18 cellular contexts compared by ENCODE assay signal in genomic region chr6:159724778-159725177, GRCh38. TPM values are rescaled to one million over a fixed set of nuclear protein-coding genes. Genes with fewer than 3 reads are reported as not detected.
DNase-seq lines count a peak whose midpoint lies in the region; ATAC-seq and TF ChIP-seq lines count a peak whose summit lies in the region.
"Had no signal": no experiment of that assay in that cellular context is flagged by ENCODE, and none has a peak within 500 bp of the region (broad histone marks: within the 10 kb centered on the region; RNA-seq: fewer than 3 reads in every experiment).

No MANE protein-coding gene starts in this region.

- no peaks in the 10 kb centered on the region for H3F3A ChIP-seq in OCI-LY1 (ENCODE audit: insufficient read depth, low read length)

- H4K20me1 ChIP-seq in OCI-LY1 (ENCODE audit: insufficient read depth, low read length) (no peaks in the 10 kb centered on the region), mammary epithelial cell (ENCODE audit: insufficient read depth, low read length) (peaks cover 10% of the 10 kb centered on the region)

- BruUV-seq in mammary epithelial cell (replicated peaks; lab: Mats Ljungman, UMichigan): no TSS peak

- CTCF ChIA-PET in mammary epithelial cell (lab: Charles Lee; ENCODE audit: low non-redundant PET): interaction anchor here (0.6 kb wide), 1 partner anchor 113 kb away, joined by 3 read pairs; no protein-coding TSS in a partner anchor

- no peak for ATAC-seq in gastrocnemius medialis
- ATAC-seq: effector memory CD8-positive, alpha-beta T cell; lower lobe of right lung had no signal

- intact Hi-C loops in mammary epithelial cell (cut with micrococcal nuclease) (no loop called here), gastrocnemius medialis (cut with DNase I; ENCODE audit: low total_unique reads) (no loop called here), sigmoid colon (cut with DNase I) (no loop called here)

- no peak overlapping the region for H3K9ac ChIP-seq in OCI-LY1 (ENCODE audit: low read length)
- no peak overlapping the region for H3K9ac ChIP-seq in mammary epithelial cell (ENCODE audit: insufficient read depth, low read length)
- H3K9ac ChIP-seq: GM23248 had no signal

- H3K79me2 ChIP-seq in OCI-LY1 (ENCODE audit: insufficient read depth, low read length): peaks cover 51% of the 10 kb centered on the region
- peaks cover 79% of the 10 kb centered on the region for H3K79me2 ChIP-seq in mammary epithelial cell (ENCODE audit: insufficient read depth, low read length)

- no peak overlapping the region for H3K4me3 ChIP-seq in OCI-LY1 (ENCODE audit: low read depth, low read length, poor library complexity, severe bottlenecking)
- no peak overlapping the region for H3K4me3 ChIP-seq in mammary epithelial cell (replicated peaks in 1 of 3; ENCODE audit: insufficient read depth in 1 of 3, low read depth in 2 of 3, low read length in 3 of 3)
- no peak overlapping the region for H3K4me3 ChIP-seq in gastrocnemius medialis
- no peak overlapping the region for H3K4me3 ChIP-seq in SJCRH30
- H3K4me3 ChIP-seq in sigmoid colon: no peak overlapping the region
- H3K4me3 ChIP-seq: ascending aorta, GM23248, lower lobe of right lung, tibial artery had no signal

- DNase-seq in activated T-cell treated with anti-CD3 and anti-CD28 coated beads, Interleukin-2, amount 50 U/mL, for 24 hours: no peak
- DNase-seq in activated T-cell treated with anti-CD3 and anti-CD28 coated beads, Interleukin-2, amount 50 U/mL, for 1 hour: no peak
- DNase-seq in mammary epithelial cell (no peak), gastrocnemius medialis (no peak), UCSD-AML1 (lab: John Stamatoyannopoulos, UW; ENCODE audit: unreplicated experiment) (no peak), SJCRH30 (no peak), sigmoid colon (no peak)
- DNase-seq: DMS53; effector memory CD8-positive, alpha-beta T cell; GM23248; lower lobe of right lung; MM.1S; NCI-H1694; NCI-H446; Right ventricle myocardium superior; tibial artery had no signal

- H2AFZ ChIP-seq in OCI-LY1 (ENCODE audit: low read length): no peak overlapping the region
- H2AFZ ChIP-seq in mammary epithelial cell (ENCODE audit: low read depth, low read length): no peak overlapping the region
- H2AFZ ChIP-seq: GM23248 had no signal

- H3K4me1 Mint-ChIP-seq in activated T-cell treated with anti-CD3 and anti-CD28 coated beads, Interleukin-2, amount 50 U/mL, for 24 hours (ENCODE audit: low read depth): peaks cover 37% of the 10 kb centered on the region

- H3K4me3 Mint-ChIP-seq in activated T-cell treated with anti-CD3 and anti-CD28 coated beads, Interleukin-2, amount 50 U/mL, for 24 hours: peak overlapping the region; percentile 20
- H3K4me3 Mint-ChIP-seq: effector memory CD8-positive, alpha-beta T cell had no signal

- H3K27ac ChIP-seq in OCI-LY1 (ENCODE audit: low read depth, low read length, poor library complexity, severe bottlenecking) (no peak overlapping the region), mammary epithelial cell (ENCODE audit: insufficient read depth, low read depth, low read length) (no peak overlapping the region), gastrocnemius medialis (peak overlapping the region; percentile 99 to 100 (median 99)), SJCRH30 (no peak overlapping the region), sigmoid colon (no peak overlapping the region)
- H3K27ac ChIP-seq: ascending aorta, GM23248, lower lobe of right lung, tibial artery had no signal

- H3K9me3 Mint-ChIP-seq in activated T-cell treated with anti-CD3 and anti-CD28 coated beads, Interleukin-2, amount 50 U/mL, for 24 hours: peaks cover 3% of the 10 kb centered on the region
- H3K9me3 Mint-ChIP-seq: effector memory CD8-positive, alpha-beta T cell had no signal

- peak overlapping the region; percentile 99; the same call in 1 of the 2 replicates for H3K4me2 ChIP-seq in OCI-LY1 (ENCODE audit: low read length)
- H3K4me2 ChIP-seq in mammary epithelial cell (ENCODE audit: insufficient read depth, low read depth, low read length): peak overlapping the region; percentile 25

- TF ChIP-seq POLR2A in gastrocnemius medialis (IDR thresholded peaks at IDR 0.05): no peak
- TF ChIP-seq POLR2A in sigmoid colon (IDR thresholded peaks at IDR 0.05): no peak

- H3K36me3 Mint-ChIP-seq in activated T-cell treated with anti-CD3 and anti-CD28 coated beads, Interleukin-2, amount 50 U/mL, for 24 hours (ENCODE audit: low read depth): peaks cover 58% of the 10 kb centered on the region

- H3K27ac Mint-ChIP-seq in activated T-cell treated with anti-CD3 and anti-CD28 coated beads, Interleukin-2, amount 50 U/mL, for 24 hours: no peak overlapping the region

- no peak for TF ChIP-seq EP300 in sigmoid colon (IDR thresholded peaks at IDR 0.05)

- peaks cover 28% of the 10 kb centered on the region for H3K4me1 ChIP-seq in OCI-LY1 (ENCODE audit: insufficient read depth, low read length, severe bottlenecking)
- peaks cover 8% of the 10 kb centered on the region for H3K4me1 ChIP-seq in mammary epithelial cell (ENCODE audit: insufficient read depth, low read length)
- H3K4me1 ChIP-seq in gastrocnemius medialis: peaks cover 26 to 29% of the 10 kb centered on the region in 2 donors
- peaks cover 2% of the 10 kb centered on the region; the same call in 1 of the 2 replicates for H3K4me1 ChIP-seq in SJCRH30
- H3K4me1 ChIP-seq in sigmoid colon: peaks cover 0 to 26% (median 23%) of the 10 kb centered on the region in 4 donors

- H3K36me3 ChIP-seq in OCI-LY1 (ENCODE audit: insufficient read depth, low read length) (peaks cover 30% of the 10 kb centered on the region), mammary epithelial cell (ENCODE audit: insufficient read depth, low read length) (peaks cover 4% of the 10 kb centered on the region), gastrocnemius medialis (no peaks in the 10 kb centered on the region), SJCRH30 (peaks cover 5% of the 10 kb centered on the region; the same call in 1 of the 2 replicates), sigmoid colon (no peaks in the 10 kb centered on the region)
- H3K36me3 ChIP-seq: ascending aorta, lower lobe of right lung, tibial artery had no signal

- no peaks in the 10 kb centered on the region for H3K27me3 Mint-ChIP-seq in activated T-cell treated with anti-CD3 and anti-CD28 coated beads, Interleukin-2, amount 50 U/mL, for 24 hours
- H3K27me3 Mint-ChIP-seq: effector memory CD8-positive, alpha-beta T cell had no signal

- in situ Hi-C loops in mammary epithelial cell (cut with MboI; ENCODE audit: low sequenced_read_pairs in 2 of 2): loop anchor here in 1 of 2 donors (5.0 kb wide), 1 partner anchor 32 kb away; the partner anchor contains the start of gene SOD2
- in situ Hi-C loops in gastrocnemius medialis (cut with MboI; ENCODE audit: low sequenced_read_pairs in 4 of 4): loop anchor here in 1 of 4 donors (5.0 kb wide), 1 partner anchor 68 kb away; the partner anchor contains the start of gene MRPL18

- dilution Hi-C loops in mammary epithelial cell (cut with HindIII; ENCODE audit: low sequenced_read_pairs): no loop called here

- H3K27me3 ChIP-seq in OCI-LY1 (ENCODE audit: insufficient read depth, low read length) (no peaks in the 10 kb centered on the region), mammary epithelial cell (ENCODE audit: insufficient read depth, low read length) (no peaks in the 10 kb centered on the region), gastrocnemius medialis (no peaks in the 10 kb centered on the region), SJCRH30 (no peaks in the 10 kb centered on the region), sigmoid colon (no peaks in the 10 kb centered on the region)
- H3K27me3 ChIP-seq: ascending aorta, tibial artery had no signal

- 100% methylated on average over 4 of the region's 4 CpGs for WGBS in mammary epithelial cell (ENCODE audit: low coverage, missing lambda C conversion rate)
- 93 to 94% methylated on average over 4 of the region's 4 CpGs for WGBS in sigmoid colon, 2 donors

- H3K9me3 ChIP-seq in OCI-LY1 (ENCODE audit: low read length) (no peaks in the 10 kb centered on the region), mammary epithelial cell (replicated peaks; ENCODE audit: insufficient read depth, low read length) (no peaks in the 10 kb centered on the region), gastrocnemius medialis (no peaks in the 10 kb centered on the region), SJCRH30 (replicated peaks) (no peaks in the 10 kb centered on the region), sigmoid colon (no peaks in the 10 kb centered on the region)
- H3K9me3 ChIP-seq: ascending aorta, lower lobe of right lung, tibial artery had no signal

- H3K9me2 ChIP-seq in OCI-LY1 (ENCODE audit: low read depth, low read length): no peaks in the 10 kb centered on the region

- TF ChIP-seq CTCF in OCI-LY1 (IDR thresholded peaks at IDR 0.05; ENCODE audit: low read length) (no peak), mammary epithelial cell (conservative IDR thresholded peaks at IDR 0.05 in 1 of 2, IDR thresholded peaks at IDR 0.05 in 1 of 2; ENCODE audit: extremely low read depth in 1 of 2, insufficient read depth in 1 of 2, low read depth in 1 of 2, low read length in 2 of 2) (no peak), gastrocnemius medialis (IDR thresholded peaks at IDR 0.05 in 4 of 5, conservative IDR thresholded peaks at IDR 0.05 in 1 of 5) (no peak), sigmoid colon (IDR thresholded peaks at IDR 0.05) (no peak)

RNA-seq across cellular contexts. Expression of gene WTAP, which starts 2.5 kb away (rescaled TPM):
- total RNA-seq in mammary epithelial cell: 10 to 100 TPM; 64.5 to 92.0 TPM
- 22.3 TPM for polyA plus RNA-seq in mammary epithelial cell
- polyA minus RNA-seq in mammary epithelial cell: 34.2 TPM
- 100 to 1,000 TPM; 147 to 238 (median 193) TPM for total RNA-seq in gastrocnemius medialis
- total RNA-seq in SJCRH30 (2014; rRNA removed; shearing (Covaris generic)): 183 and 196 TPM in 2 replicates
- 10 to 100 TPM; 64.5 to 93.8 (median 75.6) TPM for total RNA-seq in sigmoid colon
- polyA plus RNA-seq in sigmoid colon: 10 to 100 TPM; 55.9 to 76.1 (median 65.7) TPM

RNA-seq across cellular contexts. Expression of gene SOD2, which starts 31.7 kb away (rescaled TPM):
- total RNA-seq in mammary epithelial cell: 100 to 1,000 TPM; 105 to 145 TPM
- 51.3 TPM for polyA plus RNA-seq in mammary epithelial cell
- 77.2 TPM for polyA minus RNA-seq in mammary epithelial cell
- total RNA-seq in gastrocnemius medialis: over 10,000 TPM; 10,850 to 22,513 (median 13,452) TPM
- total RNA-seq in SJCRH30 (2014; rRNA removed; shearing (Covaris generic)): 123 and 137 TPM in 2 replicates
- 1,000 to 10,000 TPM in 1 of 4 donors, 100 to 1,000 TPM in 3; 171 to 1,498 (median 369) TPM for total RNA-seq in sigmoid colon
- polyA plus RNA-seq in sigmoid colon: 100 to 1,000 TPM; 221 to 631 (median 247) TPM

RNA-seq across cellular contexts. Expression of gene ACAT2, which starts 37.1 kb away (rescaled TPM):
- total RNA-seq in mammary epithelial cell: 100 to 1,000 TPM in 1 of 2 donors, 10 to 100 TPM in 1; 39.3 to 235 TPM
- polyA plus RNA-seq in mammary epithelial cell: 102 TPM
- 81.8 TPM for polyA minus RNA-seq in mammary epithelial cell
- total RNA-seq in gastrocnemius medialis: 1 to 10 TPM in 2 of 4 donors, under 1 TPM in 2; 0.59 to 4.6 (median 2.4) TPM
- 78.8 and 88.6 TPM in 2 replicates for total RNA-seq in SJCRH30 (2014; rRNA removed; shearing (Covaris generic))
- 10 to 100 TPM in 1 of 4 donors, 1 to 10 TPM in 3; 4.1 to 12.1 (median 5.2) TPM for total RNA-seq in sigmoid colon
- 10 to 100 TPM; 42.0 to 85.1 (median 79.3) TPM for polyA plus RNA-seq in sigmoid colon

Comparison
In these comparisons a context has a peak if more than half of its experiments do, and no peak if none do; other contexts are left out.
1. H3K27ac ChIP-seq: peak in gastrocnemius medialis (4 of 4); none in OCI-LY1 (single experiment), mammary epithelial cell (single experiment), SJCRH30 (single experiment) and sigmoid colon (0 of 4).
2. RNA of gene SOD2, which starts 31.7 kb away (total RNA-seq): 10,850 to 22,513 TPM in gastrocnemius medialis; 171 to 1,498 TPM in sigmoid colon, 105 to 145 TPM in mammary epithelial cell and 123 to 137 TPM in SJCRH30; every median in the first group is over 4 times any median in the second.